Comparison of ENCODE assay signal across 23 cellular contexts in genomic region chr13:29948791-29949190, GRCh38.
"Had no signal": no experiment of that assay in that cellular context is flagged by ENCODE, and none has a peak within 500 bp of the region (broad histone marks: within the 10 kb centered on the region; RNA-seq: fewer than 3 reads in every experiment).

No MANE protein-coding gene starts in this region.

- H3K4me3 Mint-ChIP-seq: activated CD4-positive, alpha-beta memory T cell treated with anti-CD3 and anti-CD28 coated beads for 36 hours; activated CD4-positive, alpha-beta T cell treated with anti-CD3 and anti-CD28 coated beads, Interleukin-2, amount 10 ng/mL, durations not matched to agents 7 days and 5 days; activated naive CD8-positive, alpha-beta T cell treated with anti-CD3 and anti-CD28 coated beads, Interleukin-2, amount 50 U/mL, for 24 hours; brain; central memory CD8-positive, alpha-beta T cell; T-cell had no signal

- H3K4me1 ChIP-seq: ascending aorta had no signal

- H3K27ac Mint-ChIP-seq: activated CD4-positive, alpha-beta memory T cell treated with anti-CD3 and anti-CD28 coated beads for 36 hours; activated CD4-positive, alpha-beta T cell treated with anti-CD3 and anti-CD28 coated beads, Interleukin-2, amount 10 ng/mL, durations not matched to agents 7 days and 5 days; activated naive CD8-positive, alpha-beta T cell treated with anti-CD3 and anti-CD28 coated beads, Interleukin-2, amount 50 U/mL, for 24 hours; brain had no signal

- DNase-seq: activated CD4-positive, alpha-beta memory T cell treated with anti-CD3 and anti-CD28 coated beads for 36 hours; activated CD4-positive, alpha-beta T cell treated with anti-CD3 and anti-CD28 coated beads, Interleukin-2, amount 10 ng/mL, durations not matched to agents 7 days and 5 days; activated CD4-positive, CD25-positive, alpha-beta regulatory T cell; activated naive CD8-positive, alpha-beta T cell treated with anti-CD3 and anti-CD28 coated beads, Interleukin-2, amount 50 U/mL, for 24 hours; amniotic stem cell; KG1; NCI-H1048; NCI-H1930; NCI-H2171; NCI-H2227 treated with DMSO at 0.1 percent for 48 hours; NCI-H446 treated with DMSO at 0.1 percent for 48 hours; NCI-H524 treated with DMSO at 0.1 percent for 48 hours; OCI-M1; RPMI8226; T-cell had no signal

- H3K36me3 Mint-ChIP-seq: activated CD4-positive, alpha-beta memory T cell treated with anti-CD3 and anti-CD28 coated beads for 36 hours; brain had no signal

- ATAC-seq: activated naive CD4-positive, alpha-beta T cell treated with anti-CD3 and anti-CD28 coated beads, Interleukin-2, amount 50 U/mL, for 72 hours; activated naive CD8-positive, alpha-beta T cell treated with anti-CD3 and anti-CD28 coated beads, Interleukin-2, amount 50 U/mL, for 24 hours; Panc1; Right ventricle myocardium inferior; T-cell had no signal

- H3K27ac ChIP-seq: ascending aorta, SK-N-MC, VCaP had no signal

- H3K27me3 Mint-ChIP-seq: activated CD4-positive, alpha-beta memory T cell treated with anti-CD3 and anti-CD28 coated beads for 36 hours; activated naive CD8-positive, alpha-beta T cell treated with anti-CD3 and anti-CD28 coated beads, Interleukin-2, amount 50 U/mL, for 24 hours; central memory CD8-positive, alpha-beta T cell had no signal

- H3K9me3 ChIP-seq: ascending aorta had no signal

- H3K9me3 Mint-ChIP-seq: activated CD4-positive, alpha-beta memory T cell treated with anti-CD3 and anti-CD28 coated beads for 36 hours; activated naive CD4-positive, alpha-beta T cell treated with anti-CD3 and anti-CD28 coated beads, Interleukin-2, amount 50 U/mL, for 72 hours; activated naive CD8-positive, alpha-beta T cell treated with anti-CD3 and anti-CD28 coated beads, Interleukin-2, amount 50 U/mL, for 24 hours; brain; central memory CD8-positive, alpha-beta T cell; T-cell had no signal

- H3K4me3 ChIP-seq: ascending aorta, SK-N-MC had no signal

- H3K36me3 ChIP-seq: ascending aorta had no signal

- H3K27me3 ChIP-seq: ascending aorta had no signal
